Comparison of ENCODE assay signal across 13 cellular contexts in the genomic region with DNA sequence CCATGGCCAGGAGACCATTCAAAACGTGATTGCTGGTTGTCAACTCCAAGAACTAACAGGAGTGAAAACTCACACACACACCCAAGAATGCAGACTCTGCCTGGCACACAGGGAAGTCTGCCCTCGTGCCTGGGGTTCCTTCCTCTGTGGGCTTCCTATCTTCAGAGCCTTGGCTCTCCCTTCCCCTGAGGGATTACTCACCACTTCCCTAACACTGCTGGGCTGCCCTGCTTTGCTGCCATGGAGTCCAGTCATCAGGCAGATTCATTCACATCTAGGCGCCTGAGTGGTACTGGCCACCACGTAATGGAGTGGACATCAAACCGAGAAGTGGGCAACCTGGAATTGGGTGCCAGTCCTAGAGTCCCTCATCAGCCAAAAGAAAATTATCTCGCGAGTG.
DNase-seq lines count a peak whose midpoint lies in the region; ATAC-seq and TF ChIP-seq lines count a peak whose summit lies in the region.
"Had no signal": no experiment of that assay in that cellular context is flagged by ENCODE, and none has a peak within 500 bp of the region (broad histone marks: within the 10 kb centered on the region; RNA-seq: fewer than 3 reads in every experiment).

No MANE protein-coding gene starts in this region.

- in situ Hi-C loops in brain microvascular endothelial cell (cut with HindIII; ENCODE audit: low pct_ligation_motif_present, low sequenced_read_pairs), result no loop called here

- H3K27ac ChIP-seq in brain microvascular endothelial cell (no peak overlapping the region), lower lobe of right lung (no peak overlapping the region)
- H3K27ac ChIP-seq: C4-2B, pancreas, suprapubic skin had no signal

- TF ChIP-seq CTCF in NB4 (IDR thresholded peaks at IDR 0.05; ENCODE audit: low read depth, low read length), result no peak
- no peak for TF ChIP-seq CTCF in brain microvascular endothelial cell (IDR thresholded peaks at IDR 0.05; ENCODE audit: low read depth, low read length, missing control alignments)
- no peak for TF ChIP-seq CTCF in lower lobe of right lung (IDR thresholded peaks at IDR 0.05)

- intact Hi-C loops in lower lobe of right lung (cut with DNase I), result no loop called here

- peaks cover 19% of the 10 kb centered on the region for H3K4me1 ChIP-seq in lower lobe of right lung

- TF ChIP-seq POLR2A in NB4 (IDR thresholded peaks at IDR 0.05; ENCODE audit: extremely low read depth, insufficient read length), result no peak

- H3K36me3 ChIP-seq in brain microvascular endothelial cell (replicated peaks) (no peaks in the 10 kb centered on the region), lower lobe of right lung (no peaks in the 10 kb centered on the region)
- H3K36me3 ChIP-seq: pancreas, suprapubic skin had no signal

- H3K9me3 ChIP-seq in lower lobe of right lung, result no peaks in the 10 kb centered on the region
- H3K9me3 ChIP-seq: pancreas, suprapubic skin had no signal

- H3K4me3 ChIP-seq in NB4 (ENCODE audit: low read depth, low read length) (no peak overlapping the region), brain microvascular endothelial cell (ENCODE audit: low read depth, low read length) (no peak overlapping the region), lower lobe of right lung (no peak overlapping the region)
- H3K4me3 ChIP-seq: pancreas, suprapubic skin had no signal

- ATAC-seq in lower lobe of right lung (peak; percentile 60 to 77), HG02759 (IDR thresholded peaks at IDR 0.05; ENCODE audit: unreplicated experiment) (no peak), GM19023 (IDR thresholded peaks at IDR 0.05; ENCODE audit: unreplicated experiment) (no peak)

- H3K27me3 ChIP-seq in brain microvascular endothelial cell (replicated peaks) (peaks cover 4% of the 10 kb centered on the region), lower lobe of right lung (ENCODE audit: low read depth) (no peaks in the 10 kb centered on the region)
- H3K27me3 ChIP-seq: pancreas, suprapubic skin had no signal

- DNase-seq in Daoy (ENCODE audit: low read depth) (peak; percentile 84), NB4 (ENCODE audit: low read depth) (peak; percentile 70), brain microvascular endothelial cell (peak; percentile 46), lower lobe of right lung (peak; percentile 61), NCI-H1092 (lab: John Stamatoyannopoulos, UW) (no peak)
- DNase-seq in stimulated activated CD4-positive, alpha-beta T cell treated with anti-CD3 and anti-CD28 coated beads, Interleukin-12 subunit alpha, Interleukin-12 subunit beta, amount 100 ng/mL, for 4 hours, result no peak
- DNase-seq: central memory CD4-positive, alpha-beta T cell; NCI-H1048 had no signal

Comparison
In these comparisons a context has a peak if more than half of its experiments do, and no peak if none do; other contexts are left out.
1. DNase-seq: peak in Daoy (single experiment), NB4 (single experiment), brain microvascular endothelial cell (single experiment) and lower lobe of right lung (single experiment); none in NCI-H1092 (single experiment) and stimulated activated CD4-positive, alpha-beta T cell treated with anti-CD3 and anti-CD28 coated beads, Interleukin-12 subunit alpha, Interleukin-12 subunit beta, amount 100 ng/mL, for 4 hours (single experiment).
2. ATAC-seq: peak in lower lobe of right lung (2 of 2); none in HG02759 (single experiment) and GM19023 (single experiment).